In genomic region chr7:23205861-23206510, GRCh38 we compare ENCODE assay signal across 8 cellular contexts. TPM values are rescaled to one million over a fixed set of nuclear protein-coding genes. Genes with fewer than 3 reads are reported as not detected.
A peak's percentile ranks its signal among the peaks of the same experiment; 100 is the strongest.
DNase-seq lines count a peak whose midpoint lies in the region; ATAC-seq and TF ChIP-seq lines count a peak whose summit lies in the region.

No MANE protein-coding gene starts in this region.

- peak overlapping the region; percentile 53 for H3K4me3 Mint-ChIP-seq in activated naive CD8-positive, alpha-beta T cell treated with anti-CD3 and anti-CD28 coated beads, Interleukin-2, amount 10 ng/mL, durations not matched to agents 7 days and 5 days

- H3K36me3 ChIP-seq in sigmoid colon: peaks cover 0 to 10% (median 4%) of the 10 kb centered on the region in 4 donors

- ATAC-seq in HG02642 (IDR thresholded peaks at IDR 0.05; ENCODE audit: poor library complexity, unreplicated experiment) (peak; percentile 50), left cardiac atrium (peak; percentile 84 to 85), HG02759 (IDR thresholded peaks at IDR 0.05; ENCODE audit: unreplicated experiment) (no peak)
- ATAC-seq in activated naive CD8-positive, alpha-beta T cell treated with anti-CD3 and anti-CD28 coated beads, Interleukin-2, amount 10 ng/mL, durations not matched to agents 7 days and 5 days (ENCODE audit: low read depth): peak; percentile 74

- TF ChIP-seq POLR2A in sigmoid colon (IDR thresholded peaks at IDR 0.05): no peak

- peaks cover 0 to 10% (median 2%) of the 10 kb centered on the region in 4 donors for H3K4me1 ChIP-seq in sigmoid colon

- peak overlapping the region in 3 of 4 donors; percentile 21 to 38 (median 36) for H3K4me3 ChIP-seq in sigmoid colon

- H3K9me3 Mint-ChIP-seq in activated naive CD8-positive, alpha-beta T cell treated with anti-CD3 and anti-CD28 coated beads, Interleukin-2, amount 10 ng/mL, durations not matched to agents 7 days and 5 days: no peaks in the 10 kb centered on the region

- H3K27me3 Mint-ChIP-seq in activated naive CD8-positive, alpha-beta T cell treated with anti-CD3 and anti-CD28 coated beads, Interleukin-2, amount 10 ng/mL, durations not matched to agents 7 days and 5 days: peaks cover 30% of the 10 kb centered on the region

- DNase-seq in activated naive CD8-positive, alpha-beta T cell treated with anti-CD3 and anti-CD28 coated beads, Interleukin-2, amount 10 ng/mL, durations not matched to agents 7 days and 5 days: peak; percentile 47
- peak; percentile 41 for DNase-seq in left cardiac atrium
- DNase-seq in sigmoid colon: no peak
- DNase-seq in activated gamma-delta T cell (lab: John Stamatoyannopoulos, UW): no peak
- no peak for DNase-seq in NCI-H1417 treated with DMSO at 0.1 percent for 48 hours (lab: John Stamatoyannopoulos, UW)
- DNase-seq in EL: no peak

- intact Hi-C loops in left cardiac atrium (cut with DNase I): no loop called here
- intact Hi-C loops in sigmoid colon (cut with DNase I): no loop called here

- no peak overlapping the region for H3K27ac Mint-ChIP-seq in activated naive CD8-positive, alpha-beta T cell treated with anti-CD3 and anti-CD28 coated beads, Interleukin-2, amount 10 ng/mL, durations not matched to agents 7 days and 5 days

- peak overlapping the region in 2 of 4 donors; percentile 7 to 37 for H3K27ac ChIP-seq in sigmoid colon

- H3K27me3 ChIP-seq in sigmoid colon: peaks cover 0 to 10% (median 3%) of the 10 kb centered on the region in 3 donors

- POLR2A ChIA-PET in activated naive CD8-positive, alpha-beta T cell treated with anti-CD3 and anti-CD28 coated beads, Interleukin-2, amount 10 ng/mL, durations not matched to agents 7 days and 5 days (lab: Charles Lee): interaction anchor here (0.6 kb wide), 1 partner anchor 120 kb away, joined by 6 read pairs; no protein-coding TSS in a partner anchor

- TF ChIP-seq EP300 in sigmoid colon (IDR thresholded peaks at IDR 0.05): no peak

- H3K9me3 ChIP-seq in sigmoid colon: no peaks in the 10 kb centered on the region

- 22 to 72% methylated on average over 69 of the region's 69 CpGs for WGBS in sigmoid colon, 2 donors

- H3K4me1 Mint-ChIP-seq in activated naive CD8-positive, alpha-beta T cell treated with anti-CD3 and anti-CD28 coated beads, Interleukin-2, amount 10 ng/mL, durations not matched to agents 7 days and 5 days: peaks cover 6% of the 10 kb centered on the region

- H3K36me3 Mint-ChIP-seq in activated naive CD8-positive, alpha-beta T cell treated with anti-CD3 and anti-CD28 coated beads, Interleukin-2, amount 10 ng/mL, durations not matched to agents 7 days and 5 days: peaks cover 28% of the 10 kb centered on the region

- TF ChIP-seq CTCF in sigmoid colon (IDR thresholded peaks at IDR 0.05): no peak

RNA-seq across cellular contexts. Expression of gene NUP42, which starts 24.1 kb away (rescaled TPM):
- total RNA-seq in activated naive CD8-positive, alpha-beta T cell treated with anti-CD3 and anti-CD28 coated beads, Interleukin-2, amount 10 ng/mL, durations not matched to agents 7 days and 5 days: 10 to 100 TPM; 39.2 to 43.4 TPM
- total RNA-seq in left cardiac atrium: 10 to 100 TPM; 21.8 to 23.3 TPM
- 10 to 100 TPM; 35.4 to 47.9 (median 37.1) TPM for total RNA-seq in sigmoid colon
- polyA plus RNA-seq in sigmoid colon: 10 to 100 TPM; 22.2 to 28.9 (median 27.9) TPM

RNA-seq across cellular contexts. Expression of gene GPNMB, which starts 40.6 kb away (rescaled TPM):
- total RNA-seq in activated naive CD8-positive, alpha-beta T cell treated with anti-CD3 and anti-CD28 coated beads, Interleukin-2, amount 10 ng/mL, durations not matched to agents 7 days and 5 days: 10 to 100 TPM; 19.5 to 25.3 TPM
- total RNA-seq in left cardiac atrium: 100 to 1,000 TPM; 109 to 134 TPM
- total RNA-seq in sigmoid colon: 100 to 1,000 TPM in 2 of 4 donors, 10 to 100 TPM in 2; 68.8 to 105 (median 94.5) TPM
- polyA plus RNA-seq in sigmoid colon: 100 to 1,000 TPM in 1 of 3 donors, 10 to 100 TPM in 2; 23.4 to 224 (median 32.4) TPM

Comparison
In these comparisons a context has a peak if more than half of its experiments do, and no peak if none do; other contexts are left out.
1. DNase-seq: peak in activated naive CD8-positive, alpha-beta T cell treated with anti-CD3 and anti-CD28 coated beads, Interleukin-2, amount 10 ng/mL, durations not matched to agents 7 days and 5 days (single experiment) and left cardiac atrium (single experiment); none in sigmoid colon (single experiment), activated gamma-delta T cell (single experiment), NCI-H1417 treated with DMSO at 0.1 percent for 48 hours (single experiment) and EL (single experiment).